23 cellular contexts compared by ENCODE assay signal in genomic region chr2:129479892-129480291, GRCh38.
"Had no signal": no experiment of that assay in that cellular context is flagged by ENCODE, and none has a peak within 500 bp of the region (broad histone marks: within the 10 kb centered on the region; RNA-seq: fewer than 3 reads in every experiment).

No MANE protein-coding gene starts in this region.

- H3K36me3 ChIP-seq: adrenal gland, breast epithelium had no signal

- H3K27ac Mint-ChIP-seq: activated CD4-positive, alpha-beta T cell treated with anti-CD3 and anti-CD28 coated beads for 36 hours; activated CD8-positive, alpha-beta T cell treated with anti-CD3 and anti-CD28 coated beads, Interleukin-2, amount 10 ng/mL, durations not matched to agents 7 days and 5 days; activated naive CD8-positive, alpha-beta T cell treated with anti-CD3 and anti-CD28 coated beads, Interleukin-2, amount 10 ng/mL, durations not matched to agents 7 days and 5 days had no signal

- H3K4me1 Mint-ChIP-seq: activated CD4-positive, alpha-beta T cell treated with anti-CD3 and anti-CD28 coated beads for 36 hours; activated naive CD8-positive, alpha-beta T cell treated with anti-CD3 and anti-CD28 coated beads, Interleukin-2, amount 10 ng/mL, durations not matched to agents 7 days and 5 days had no signal

- H3K27ac ChIP-seq: adrenal gland, breast epithelium, VCaP had no signal

- H3K27me3 Mint-ChIP-seq: activated naive CD8-positive, alpha-beta T cell treated with anti-CD3 and anti-CD28 coated beads, Interleukin-2, amount 10 ng/mL, durations not matched to agents 7 days and 5 days had no signal

- H3K36me3 Mint-ChIP-seq: activated naive CD8-positive, alpha-beta T cell treated with anti-CD3 and anti-CD28 coated beads, Interleukin-2, amount 10 ng/mL, durations not matched to agents 7 days and 5 days had no signal

- H3K9ac ChIP-seq: SK-N-SH had no signal

- H3K4me2 ChIP-seq: SK-N-SH had no signal

- DNase-seq: activated CD4-positive, alpha-beta T cell treated with anti-CD3 and anti-CD28 coated beads for 36 hours; activated CD4-positive, alpha-beta T cell treated with anti-CD3 and anti-CD28 coated beads, Interleukin-2, amount 50 U/mL, for 1 hour; activated CD8-positive, alpha-beta memory T cell treated with anti-CD3 and anti-CD28 coated beads, Interleukin-2, amount 50 U/mL, for 48 hours; activated CD8-positive, alpha-beta T cell treated with anti-CD3 and anti-CD28 coated beads, Interleukin-2, amount 10 ng/mL, durations not matched to agents 7 days and 5 days; activated naive CD4-positive, alpha-beta T cell treated with anti-CD3 and anti-CD28 coated beads, Interleukin-2, amount 50 U/mL, for 16 hours; activated naive CD8-positive, alpha-beta T cell treated with anti-CD3 and anti-CD28 coated beads, Interleukin-2, amount 10 ng/mL, durations not matched to agents 7 days and 5 days; activated T-cell treated with anti-CD3 and anti-CD28 coated beads, Interleukin-2, amount 50 U/mL, for 1 hour; adrenal gland; Karpas-422; MM.1S; NCI-H1105; NCI-H1436; NCI-H187; NCI-H2081; NCI-H510A treated with DMSO at 0.1 percent for 48 hours; NCI-H69; NK-92 treated with Interleukin-12 subunit alpha and Interleukin-12 subunit beta, amount 100 ng/mL, for 24 hours; OCI-M1; RPMI8226; SK-N-SH; T-helper 1 cell had no signal

- H3K9me3 ChIP-seq: adrenal gland, breast epithelium, SK-N-SH had no signal

- H3K4me3 Mint-ChIP-seq: activated CD4-positive, alpha-beta T cell treated with anti-CD3 and anti-CD28 coated beads for 36 hours; activated CD8-positive, alpha-beta T cell treated with anti-CD3 and anti-CD28 coated beads, Interleukin-2, amount 10 ng/mL, durations not matched to agents 7 days and 5 days; activated naive CD8-positive, alpha-beta T cell treated with anti-CD3 and anti-CD28 coated beads, Interleukin-2, amount 10 ng/mL, durations not matched to agents 7 days and 5 days had no signal

- H3K27me3 ChIP-seq: adrenal gland, breast epithelium had no signal

- H3K9me3 Mint-ChIP-seq: activated naive CD8-positive, alpha-beta T cell treated with anti-CD3 and anti-CD28 coated beads, Interleukin-2, amount 10 ng/mL, durations not matched to agents 7 days and 5 days had no signal

- H3K4me1 ChIP-seq: adrenal gland, breast epithelium had no signal

- H3K4me3 ChIP-seq: adrenal gland, breast epithelium had no signal
